Comparison of ENCODE assay signal across 15 cellular contexts in the genomic region with DNA sequence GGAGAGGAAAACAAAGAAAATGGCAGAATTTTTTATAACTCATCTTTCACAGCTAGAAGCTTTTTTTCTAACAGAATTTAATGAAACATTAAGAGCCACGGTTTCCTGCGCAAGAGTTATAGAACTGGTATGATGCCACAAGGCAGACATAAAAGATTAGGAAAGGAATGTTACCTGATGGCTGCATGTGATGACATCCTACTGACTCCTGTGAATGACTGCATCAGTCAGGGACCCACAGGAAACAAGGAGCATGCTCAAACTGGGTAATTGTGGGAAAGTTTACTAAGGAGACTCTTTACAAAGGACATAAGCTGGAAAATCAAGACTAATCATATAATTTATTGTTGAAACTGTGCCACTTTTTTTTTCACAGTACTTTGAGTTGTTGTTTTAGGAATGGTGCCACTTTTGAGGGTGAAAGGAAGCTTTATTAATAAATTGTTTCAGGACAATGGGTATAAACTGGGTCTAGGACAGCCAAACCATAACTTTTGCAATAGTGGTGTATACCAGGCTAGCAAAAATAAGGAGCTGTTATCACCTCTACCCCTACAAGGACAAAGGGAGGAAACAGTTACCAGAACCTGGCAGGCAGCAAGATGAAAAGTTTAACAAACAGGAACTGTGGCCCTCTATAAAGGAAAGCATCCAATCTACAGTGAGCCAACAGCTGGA. TPM values are rescaled to one million over a fixed set of nuclear protein-coding genes. Genes with fewer than 3 reads are reported as not detected.
"Had no signal": no experiment of that assay in that cellular context is flagged by ENCODE, and none has a peak within 500 bp of the region (broad histone marks: within the 10 kb centered on the region; RNA-seq: fewer than 3 reads in every experiment).

No MANE protein-coding gene starts in this region.

- DNase-seq: activated CD4-positive, alpha-beta memory T cell treated with anti-CD3 and anti-CD28 coated beads for 36 hours; activated CD4-positive, alpha-beta T cell treated with anti-CD3 and anti-CD28 coated beads for 1 hour; activated gamma-delta T cell; activated naive CD8-positive, alpha-beta T cell treated with anti-CD3 and anti-CD28 coated beads for 36 hours; activated T-cell treated with anti-CD3 and anti-CD28 coated beads, Interleukin-2, amount 50 U/mL, for 4 hours; hippocampal formation; lower lobe of right lung; mucosa of descending colon; natural killer cell; occipital lobe; right lobe of liver; tibial artery had no signal

- H3K4me3 ChIP-seq: lower lobe of right lung, mucosa of descending colon, prostate gland, right lobe of liver, tibial artery, vagina had no signal

- H3K27ac ChIP-seq: lower lobe of right lung, prostate gland, right lobe of liver, tibial artery, vagina had no signal

- H3K9me3 ChIP-seq: lower lobe of right lung, mucosa of descending colon, prostate gland, right lobe of liver, tibial artery, vagina had no signal

- ATAC-seq: activated T-cell treated with anti-CD3 and anti-CD28 coated beads, Interleukin-2, amount 50 U/mL, for 4 hours; lower lobe of right lung; mucosa of descending colon; natural killer cell; stimulated activated memory B cell treated with anti-CD40 and anti-IgM and Interleukin-4, amounts not matched to agents 10 μg/mL and 1 μg/mL and 100 μg/mL, for 72 hours had no signal

- H3K36me3 ChIP-seq: lower lobe of right lung, prostate gland, right lobe of liver, tibial artery, vagina had no signal

- H3K4me1 ChIP-seq: prostate gland, vagina had no signal

- H3K27me3 ChIP-seq: right lobe of liver, tibial artery, vagina had no signal

RNA-seq across cellular contexts. Expression of gene TSLP, which starts 5.1 kb away (rescaled TPM):
- total RNA-seq: natural killer cell, occipital lobe had no signal
